In genomic region chrX:9953396-9953795, GRCh38 we compare ENCODE assay signal across 21 cellular contexts. TPM values are rescaled to one million over a fixed set of nuclear protein-coding genes. Genes with fewer than 3 reads are reported as not detected.
"Had no signal": no experiment of that assay in that cellular context is flagged by ENCODE, and none has a peak within 500 bp of the region (broad histone marks: within the 10 kb centered on the region; RNA-seq: fewer than 3 reads in every experiment).

No MANE protein-coding gene starts in this region.

- H3K9me3 ChIP-seq: gastrocnemius medialis had no signal

- H3K9me3 Mint-ChIP-seq: effector memory CD8-positive, alpha-beta T cell; natural killer cell treated with Interleukin-12 subunit alpha and Interleukin-12 subunit beta and Interleukin-15 and Interleukin-18, amount 100 ng/mL, for 72 hours had no signal

- H3K4me2 ChIP-seq: neural progenitor cell had no signal

- H3K27ac Mint-ChIP-seq: effector memory CD8-positive, alpha-beta T cell; mesothelial cell of epicardium; natural killer cell treated with Interleukin-12 subunit alpha and Interleukin-12 subunit beta and Interleukin-15 and Interleukin-18, amount 100 ng/mL, for 72 hours; neural progenitor cell had no signal

- H3K4me1 Mint-ChIP-seq: mesothelial cell of epicardium, neural progenitor cell had no signal

- H3K36me3 Mint-ChIP-seq: natural killer cell treated with Interleukin-12 subunit alpha and Interleukin-12 subunit beta and Interleukin-15 and Interleukin-18, amount 100 ng/mL, for 72 hours had no signal

- H3K36me3 ChIP-seq: esophagus muscularis mucosa, gastrocnemius medialis, heart right ventricle, neural progenitor cell, ovary, right atrium auricular region had no signal

- H3K4me3 ChIP-seq: esophagus muscularis mucosa, gastrocnemius medialis, heart right ventricle, neural progenitor cell, ovary, right atrium auricular region had no signal

- H3K4me3 Mint-ChIP-seq: effector memory CD8-positive, alpha-beta T cell; mesothelial cell of epicardium; natural killer cell treated with Interleukin-12 subunit alpha and Interleukin-12 subunit beta and Interleukin-15 and Interleukin-18, amount 100 ng/mL, for 72 hours; neural progenitor cell had no signal

- H3K4me1 ChIP-seq: esophagus muscularis mucosa, gastrocnemius medialis, heart right ventricle, neural progenitor cell, right atrium auricular region had no signal

- H3K9ac ChIP-seq: neural progenitor cell had no signal

- DNase-seq: effector memory CD8-positive, alpha-beta T cell; gastrocnemius medialis; heart right ventricle; hypothalamus; kidney glomerular epithelial cell; nucleus accumbens; ovary; small intestine; stimulated activated CD4-positive, alpha-beta T cell treated with anti-CD3 and anti-CD28 coated beads, Interleukin-12 subunit alpha, Interleukin-12 subunit beta, amount 100 ng/mL, for 4 hours; stimulated activated naive CD4-positive, alpha-beta T cell treated with Interleukin-2 at 50 U/mL for 16 hours; trophoblast cell had no signal

- H2AFZ ChIP-seq: neural progenitor cell had no signal

- H3K27ac ChIP-seq: epithelial cell of prostate, esophagus muscularis mucosa, gastrocnemius medialis, heart right ventricle, neural progenitor cell, ovary, right atrium auricular region had no signal

- H3K27me3 ChIP-seq: esophagus muscularis mucosa, gastrocnemius medialis, neural progenitor cell, ovary, right atrium auricular region had no signal

- ATAC-seq: effector memory CD8-positive, alpha-beta T cell; gastrocnemius medialis; heart right ventricle; natural killer cell treated with Interleukin-12 subunit alpha and Interleukin-12 subunit beta and Interleukin-15 and Interleukin-18, amount 100 ng/mL, for 72 hours had no signal

RNA-seq across cellular contexts. Expression of gene CLDN34, which starts 13.8 kb away (rescaled TPM):
- total RNA-seq: fibroblast of villous mesenchyme; gastrocnemius medialis; heart right ventricle; myocyte; natural killer cell treated with Interleukin-12 subunit alpha and Interleukin-12 subunit beta and Interleukin-15 and Interleukin-18, amount 100 ng/mL, for 72 hours; posterior vena cava; right atrium auricular region had no signal
- polyA plus RNA-seq: heart right ventricle, small intestine, urinary bladder had no signal
